27 cellular contexts compared by ENCODE assay signal in the genomic region with DNA sequence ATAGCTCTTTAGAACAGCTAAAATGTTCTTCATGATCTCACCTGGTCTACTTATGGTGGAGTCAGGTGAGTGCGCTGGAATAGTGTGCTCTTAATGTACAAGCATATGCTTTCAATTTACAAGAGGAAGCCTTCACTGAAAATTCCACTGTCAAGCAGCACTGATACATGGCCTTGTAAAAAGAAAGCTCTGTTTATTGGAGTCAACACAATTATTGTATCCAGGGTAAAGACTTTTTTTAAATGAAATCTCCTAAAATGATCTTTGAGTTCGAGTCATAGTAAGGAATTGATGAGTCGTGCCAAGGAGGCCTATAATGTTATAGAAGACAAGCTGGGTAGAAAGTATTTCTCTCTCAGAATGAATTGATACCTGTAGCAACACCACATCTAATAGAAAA. TPM values are rescaled to one million over a fixed set of nuclear protein-coding genes. Genes with fewer than 3 reads are reported as not detected.
DNase-seq lines count a peak whose midpoint lies in the region; ATAC-seq and TF ChIP-seq lines count a peak whose summit lies in the region.
"Had no signal": no experiment of that assay in that cellular context is flagged by ENCODE, and none has a peak within 500 bp of the region (broad histone marks: within the 10 kb centered on the region; RNA-seq: fewer than 3 reads in every experiment).

No MANE protein-coding gene starts in this region.

- H3K4me3 Mint-ChIP-seq in H9 (no peak overlapping the region), mesothelial cell of epicardium (no peak overlapping the region), WTC11 (no peak overlapping the region)
- H3K4me3 Mint-ChIP-seq: activated CD8-positive, alpha-beta T cell treated with anti-CD3 and anti-CD28 coated beads for 36 hours; activated naive CD8-positive, alpha-beta T cell; immature natural killer cell; memory B cell had no signal

- H4K8ac ChIP-seq in H9 (replicated peaks; ENCODE audit: insufficient read length, low read depth, low read length) = no peak overlapping the region

- no peak overlapping the region for H3K9ac ChIP-seq in H9 (ENCODE audit: extremely low read depth, insufficient read length, low read length)
- H3K9ac ChIP-seq: BLaER1 treated with 17β-estradiol and CSF1 and Interleukin-3, amounts not matched to agents 10 nM and 100 nM had no signal

- H2BK15ac ChIP-seq in H9 (ENCODE audit: low read depth, low read length) = no peak overlapping the region

- H3K4me1 ChIP-seq in H9 (ENCODE audit: insufficient read depth, low read length) (no peaks in the 10 kb centered on the region), ovary (ENCODE audit: insufficient read depth) (no peaks in the 10 kb centered on the region)
- H3K4me1 ChIP-seq: BLaER1 treated with 17β-estradiol and CSF1 and Interleukin-3, amounts not matched to agents 10 nM and 100 nM; testis had no signal

- intact Hi-C loops in ovary (cut with DNase I) = no loop called here

- no peaks in the 10 kb centered on the region for H3K23me2 ChIP-seq in H9 (ENCODE audit: insufficient read length, low read depth, low read length, poor library complexity, severe bottlenecking)

- H3K27ac ChIP-seq in H9 (ENCODE audit: insufficient read length, low read depth, low read length) (no peak overlapping the region), ovary (no peak overlapping the region)
- H3K27ac ChIP-seq: BLaER1 treated with 17β-estradiol and CSF1 and Interleukin-3, amounts not matched to agents 10 nM and 100 nM; pancreas; testis had no signal

- POLR2A ChIA-PET in BJ (lab: Charles Lee) = no interaction called here
- POLR2A ChIA-PET in WTC11 (lab: Charles Lee) = no interaction called here

- H3K79me2 ChIP-seq in H9 (ENCODE audit: insufficient read depth, low read length) = no peaks in the 10 kb centered on the region

- TF ChIP-seq EP300 in ovary (IDR thresholded peaks at IDR 0.05) = no peak

- H3K27me3 Mint-ChIP-seq in H9 (ENCODE audit: low read depth) (no peaks in the 10 kb centered on the region), mesothelial cell of epicardium (ENCODE audit: low read depth) (peaks cover 5% of the 10 kb centered on the region), WTC11 (ENCODE audit: low read depth) (no peaks in the 10 kb centered on the region)
- H3K27me3 Mint-ChIP-seq: activated CD8-positive, alpha-beta T cell treated with anti-CD3 and anti-CD28 coated beads for 36 hours; activated naive CD8-positive, alpha-beta T cell; memory B cell had no signal

- H3K9me3 Mint-ChIP-seq in H9 (peaks cover 0 to 3% of the 10 kb centered on the region in 2 experiments; a peak in 1 of 5 replicates), mesothelial cell of epicardium (peaks cover 9% of the 10 kb centered on the region), WTC11 (peaks cover 3% of the 10 kb centered on the region; the same call in 1 of the 2 replicates)
- H3K9me3 Mint-ChIP-seq: activated CD8-positive, alpha-beta T cell treated with anti-CD3 and anti-CD28 coated beads for 36 hours; activated T-helper 2 cell treated with anti-CD3 and anti-CD28 coated beads, Interferon-gamma antibody, Interleukin-2, Interleukin-4, amounts not matched to agents 10 μg/mL and 5 μg/mL and 100 μg/mL, durations not matched to agents 14 hours and 24 hours and 36 hours; immature natural killer cell; memory B cell had no signal

- H3K18ac ChIP-seq in H9 (ENCODE audit: insufficient read length, low read depth, low read length) = no peak overlapping the region

- no peak overlapping the region for H3K14ac ChIP-seq in H9 (ENCODE audit: insufficient read depth, low read length)

- H3K36me3 ChIP-seq in BJ (ENCODE audit: control insufficient read depth, insufficient read depth, low read length) = no peaks in the 10 kb centered on the region
- no peaks in the 10 kb centered on the region for H3K36me3 ChIP-seq in ovary
- H3K36me3 ChIP-seq: BLaER1 treated with 17β-estradiol and CSF1 and Interleukin-3, amounts not matched to agents 10 nM and 100 nM; pancreas had no signal

- H4K20me1 ChIP-seq in H9 (ENCODE audit: control insufficient read depth, insufficient read depth, insufficient read length) = no peaks in the 10 kb centered on the region
- H4K20me1 ChIP-seq: BLaER1 treated with 17β-estradiol and CSF1 and Interleukin-3, amounts not matched to agents 10 nM and 100 nM had no signal

- H3T11ph ChIP-seq in H9 (ENCODE audit: low read length) = no peak overlapping the region

- H3K4me3 ChIP-seq in BJ (ENCODE audit: low read depth, low read length) (no peak overlapping the region), ovary (no peak overlapping the region)
- H3K4me3 ChIP-seq: BLaER1 treated with 17β-estradiol and CSF1 and Interleukin-3, amounts not matched to agents 10 nM and 100 nM; pancreas; smooth muscle cell; testis had no signal

- no peak overlapping the region for H2AK5ac ChIP-seq in H9 (ENCODE audit: insufficient read length, low read length)

- H3K4ac ChIP-seq in H9 (ENCODE audit: low read depth, low read length) = no peak overlapping the region

- H4K91ac ChIP-seq in H9 (ENCODE audit: insufficient read length, low read depth, low read length) = no peak overlapping the region

- TF ChIP-seq CTCF in BJ (IDR thresholded peaks at IDR 0.05; ENCODE audit: insufficient read depth, low read depth, low read length) = no peak
- TF ChIP-seq CTCF in H9 (conservative IDR thresholded peaks at IDR 0.05) = no peak
- no peak for TF ChIP-seq CTCF in mesothelial cell of epicardium (IDR thresholded peaks at IDR 0.05; ENCODE audit: unreplicated experiment)
- TF ChIP-seq CTCF in ovary (IDR thresholded peaks at IDR 0.05) = no peak
- no peak for TF ChIP-seq CTCF in WTC11 (IDR thresholded peaks at IDR 0.05)

- H3K4me2 ChIP-seq in H9 (ENCODE audit: insufficient read depth, insufficient read length, low read length) = no peak overlapping the region
- H3K4me2 ChIP-seq: BLaER1 treated with 17β-estradiol and CSF1 and Interleukin-3, amounts not matched to agents 10 nM and 100 nM; smooth muscle cell had no signal

- H3K9me3 ChIP-seq in H9 (ENCODE audit: control insufficient read depth, low read depth, low read length) (no peaks in the 10 kb centered on the region), ovary (no peaks in the 10 kb centered on the region)
- H3K9me3 ChIP-seq: BLaER1 treated with 17β-estradiol and CSF1 and Interleukin-3, amounts not matched to agents 10 nM and 100 nM; pancreas; testis had no signal

- H3K27me3 ChIP-seq in BJ (ENCODE audit: control insufficient read depth, insufficient read depth, low read length) (no peaks in the 10 kb centered on the region), H9 (ENCODE audit: insufficient read depth, low read length) (no peaks in the 10 kb centered on the region), ovary (no peaks in the 10 kb centered on the region)
- H3K27me3 ChIP-seq: BLaER1 treated with 17β-estradiol and CSF1 and Interleukin-3, amounts not matched to agents 10 nM and 100 nM; pancreas; testis had no signal

- H4K5ac ChIP-seq in H9 (ENCODE audit: insufficient read length, low read depth, low read length) = no peak overlapping the region

- H3K36me3 Mint-ChIP-seq in H9 (ENCODE audit: insufficient read depth in 1 of 3, low read depth in 3 of 3) = no peaks in the 10 kb centered on the region
- H3K36me3 Mint-ChIP-seq in mesothelial cell of epicardium = no peaks in the 10 kb centered on the region
- no peaks in the 10 kb centered on the region for H3K36me3 Mint-ChIP-seq in WTC11
- H3K36me3 Mint-ChIP-seq: activated naive CD8-positive, alpha-beta T cell; immature natural killer cell; memory B cell had no signal

- H3K56ac ChIP-seq in H9 (ENCODE audit: insufficient read length, low read depth, low read length) = no peak overlapping the region

- H2BK5ac ChIP-seq in H9 (ENCODE audit: insufficient read length, low read length) = no peak overlapping the region

- H3K4me1 Mint-ChIP-seq in H9 (peaks cover 0 to 2% of the 10 kb centered on the region in 2 experiments; a peak in 1 of 4 replicates), mesothelial cell of epicardium (peaks cover 48% of the 10 kb centered on the region), WTC11 (no peaks in the 10 kb centered on the region)
- H3K4me1 Mint-ChIP-seq: memory B cell had no signal

- H3K79me1 ChIP-seq in H9 (ENCODE audit: insufficient read depth, low read depth, low read length, poor library complexity, severe bottlenecking) = no peaks in the 10 kb centered on the region

- TF ChIP-seq POLR2A in ovary (IDR thresholded peaks at IDR 0.05) = no peak

- no peak overlapping the region for H2AFZ ChIP-seq in H9 (ENCODE audit: low read length)

- CTCF ChIA-PET in BJ (lab: Yijun Ruan, JAX) (interaction anchor here (1.2 kb wide), 1 partner anchor 10 kb away, joined by 4 read pairs; no protein-coding TSS in a partner anchor), WTC11 (lab: Charles Lee) (no interaction called here)

- DNase-seq in BJ (ENCODE audit: low read depth) = peak; percentile 68
- DNase-seq in H9 = no peak
- no peak for DNase-seq in mesothelial cell of epicardium (ENCODE audit: low spot score in 2 of 2, unreplicated experiment in 2 of 2)
- no peak for DNase-seq in ovary
- DNase-seq in WTC11 (ENCODE audit: low spot score) = no peak
- DNase-seq: ACHN; activated CD4-positive, alpha-beta T cell treated with anti-CD3 and anti-CD28 coated beads for 1 hour; activated CD8-positive, alpha-beta memory T cell treated with anti-CD3 and anti-CD28 coated beads, Interleukin-2, amount 50 U/mL, for 48 hours; activated CD8-positive, alpha-beta T cell treated with anti-CD3 and anti-CD28 coated beads for 36 hours; GOT3; immature natural killer cell; Kasumi-1; NCI-H1436; NCI-H345; pancreas; Right ventricle myocardium superior; stimulated activated naive CD8-positive, alpha-beta T cell treated with anti-CD3 and anti-CD28 coated beads, Interleukin-15, Interleukin-2, amounts not matched to agents 100 U/mL and 50 U/mL, for 24 hours; T-helper 2 cell; testis had no signal

- no peak overlapping the region for H3K23ac ChIP-seq in H9 (ENCODE audit: insufficient read length, low read depth, low read length)

- H3K27ac Mint-ChIP-seq in H9 (no peak overlapping the region), mesothelial cell of epicardium (peak overlapping the region; percentile 74), WTC11 (no peak overlapping the region)
- H3K27ac Mint-ChIP-seq: activated CD8-positive, alpha-beta T cell treated with anti-CD3 and anti-CD28 coated beads for 36 hours; activated naive CD8-positive, alpha-beta T cell; activated T-helper 2 cell treated with anti-CD3 and anti-CD28 coated beads, Interferon-gamma antibody, Interleukin-2, Interleukin-4, amounts not matched to agents 10 μg/mL and 5 μg/mL and 100 μg/mL, durations not matched to agents 14 hours and 24 hours and 36 hours; memory B cell had no signal

- no peak overlapping the region for H2BK120ac ChIP-seq in H9 (ENCODE audit: low read depth, low read length, poor library complexity, severe bottlenecking)

- no CpG with 5 or more reads among the region's 3 CpGs for WGBS in H9 (ENCODE audit: extremely low coverage, insufficient read length, low lambda C conversion rate)
- 71 to 74% (median 71%) methylated on average over 3 of the region's 3 CpGs for WGBS in ovary, 3 donors

- ATAC-seq in SK-N-SH treated with all-trans-retinoic acid at 6 μM for 48 hours (peak; percentile 75), WTC11 (no peak), HG02840 (IDR thresholded peaks at IDR 0.05; ENCODE audit: low FRiP score, unreplicated experiment) (no peak)
- ATAC-seq: Panc1; pancreas; stimulated activated naive CD8-positive, alpha-beta T cell treated with anti-CD3 and anti-CD28 coated beads, Interleukin-15, Interleukin-2, amounts not matched to agents 100 U/mL and 50 U/mL, for 24 hours had no signal

- H2BK20ac ChIP-seq in H9 (ENCODE audit: low read depth, low read length, poor library complexity, severe bottlenecking) = peak overlapping the region; percentile 32

- H2BK12ac ChIP-seq in H9 (ENCODE audit: insufficient read length, low read depth, low read length) = no peak overlapping the region

RNA-seq across cellular contexts. Expression of gene CARMIL1, which starts 41.6 kb away (rescaled TPM):
- polyA plus RNA-seq in BJ (2011; rRNA removed) (3.7 and 6.0 TPM in 2 replicates), ovary (10 to 100 TPM in 1 of 2 donors, 1 to 10 TPM in 1; 6.4 to 13.3 TPM)
- 5.9 and 6.9 TPM in 2 replicates for polyA minus RNA-seq in BJ (2011; rRNA and poly(A)+ RNA removed)
- total RNA-seq in H9 (2021) (23.6 and 24.0 TPM in 2 replicates), mesothelial cell of epicardium (12.4 to 15.7 TPM (median 14.2 TPM) in 3 replicates), ovary (10 to 100 TPM; 11.1 to 25.6 (median 18.4) TPM), WTC11 (2021) (35.1 to 37.6 TPM (median 36.2 TPM) in 3 replicates)
